18 cellular contexts compared by ENCODE assay signal in the genomic region with DNA sequence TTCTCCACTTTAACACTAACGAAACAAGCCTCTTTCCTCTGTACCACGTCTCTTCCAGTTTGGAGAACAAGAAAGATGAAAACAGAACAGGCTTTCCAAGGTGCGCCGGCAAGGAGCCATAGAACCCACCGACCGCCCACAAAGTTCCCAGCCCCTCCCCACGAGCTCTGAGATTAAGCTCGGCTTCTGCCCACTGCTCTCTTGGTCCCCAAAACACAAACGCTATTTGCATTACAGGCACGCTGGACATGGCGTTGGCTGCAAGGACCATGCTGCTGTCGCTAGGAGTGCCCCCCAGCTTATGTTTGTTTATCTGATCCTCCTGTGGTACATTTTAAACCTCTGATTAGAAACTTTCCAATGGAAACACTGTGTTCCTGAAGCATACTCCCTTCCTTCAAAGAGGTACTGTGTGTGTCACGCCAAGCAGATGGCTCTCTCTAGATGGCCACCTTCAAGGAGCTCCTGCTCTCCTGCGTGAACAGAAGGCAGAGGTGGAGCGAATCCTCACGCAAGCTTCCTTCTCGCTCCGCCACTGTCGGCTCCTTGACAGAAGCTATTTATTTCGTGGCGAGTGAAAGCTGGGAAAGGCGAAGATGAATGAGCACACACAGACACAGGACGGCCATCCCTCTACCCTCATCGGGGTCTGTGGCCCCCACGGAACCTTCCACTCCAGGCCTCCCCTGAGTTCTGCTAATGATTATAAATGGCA.
"Had no signal": no experiment of that assay in that cellular context is flagged by ENCODE, and none has a peak within 500 bp of the region (broad histone marks: within the 10 kb centered on the region; RNA-seq: fewer than 3 reads in every experiment).

No MANE protein-coding gene starts in this region.

- DNase-seq: colonic mucosa; dermis blood vessel endothelial cell; erythroblast; foreskin keratinocyte; left colon; mesendoderm; naive B cell; ovary; right cardiac atrium; small intestine; stimulated activated CD4-positive, alpha-beta T cell treated with anti-CD3 and anti-CD28 coated beads, Interleukin-12 subunit alpha, Interleukin-12 subunit beta, amount 100 ng/mL, for 4 hours; stimulated activated CD4-positive, alpha-beta T cell treated with anti-CD3 and anti-CD28 coated beads, Interleukin-2, amount 100 ng/mL, for 48 hours; testis; upper lobe of right lung had no signal

- H3K27me3 ChIP-seq: colonic mucosa, foreskin keratinocyte, hepatocyte, ovary, testis, tibial nerve, upper lobe of right lung had no signal

- H3K4me1 ChIP-seq: colonic mucosa, foreskin keratinocyte, testis, tibial nerve, upper lobe of right lung had no signal

- H3K9me3 Mint-ChIP-seq: naive B cell; nephron; stimulated activated naive CD8-positive, alpha-beta T cell treated with anti-CD3 and anti-CD28 coated beads, Interleukin-15, Interleukin-2, amounts not matched to agents 100 ng/mL and 50 ng/mL, for 24 hours had no signal

- H3K27me3 Mint-ChIP-seq: naive B cell; stimulated activated naive CD8-positive, alpha-beta T cell treated with anti-CD3 and anti-CD28 coated beads, Interleukin-15, Interleukin-2, amounts not matched to agents 100 ng/mL and 50 ng/mL, for 24 hours had no signal

- ATAC-seq: foreskin keratinocyte, left colon, right cardiac atrium, upper lobe of right lung had no signal

- H3K36me3 ChIP-seq: colonic mucosa, ovary, upper lobe of right lung had no signal

- H3K4me3 ChIP-seq: colonic mucosa, hepatocyte, ovary, testis, tibial nerve, upper lobe of right lung had no signal

- H3K4me1 Mint-ChIP-seq: nephron had no signal

- H3K4me3 Mint-ChIP-seq: nephron; stimulated activated naive CD8-positive, alpha-beta T cell treated with anti-CD3 and anti-CD28 coated beads, Interleukin-15, Interleukin-2, amounts not matched to agents 100 ng/mL and 50 ng/mL, for 24 hours had no signal

- H3K27ac Mint-ChIP-seq: nephron; stimulated activated naive CD8-positive, alpha-beta T cell treated with anti-CD3 and anti-CD28 coated beads, Interleukin-15, Interleukin-2, amounts not matched to agents 100 ng/mL and 50 ng/mL, for 24 hours had no signal

- H3K27ac ChIP-seq: colonic mucosa, foreskin keratinocyte, hepatocyte, ovary, testis, tibial nerve, upper lobe of right lung had no signal

- H3K9me3 ChIP-seq: colonic mucosa, ovary, testis, tibial nerve, upper lobe of right lung had no signal
